ENCODE assay signal across 8 cellular contexts in genomic region chr11:75525433-75526191, GRCh38. TPM values are rescaled to one million over a fixed set of nuclear protein-coding genes. Genes with fewer than 3 reads are reported as not detected.
A peak's percentile ranks its signal among the peaks of the same experiment; 100 is the strongest.
DNase-seq lines count a peak whose midpoint lies in the region; ATAC-seq and TF ChIP-seq lines count a peak whose summit lies in the region.

Gene GDPD5, minus strand, starts transcription at chr11:75525941. Its CDS starts 48,206 bp downstream, at chr11:75477735.

- no peaks in the 10 kb centered on the region for H3K4me1 Mint-ChIP-seq in Calu3 (ENCODE audit: low read depth, unreplicated experiment)

- CTCF ChIA-PET in Calu3 (lab: Charles Lee) = no interaction called here

- WGBS in HUES64 = under 1% methylated on average over 99 of the region's 99 CpGs
- 0 to 1% methylated on average over 61 to 99 of the region's 99 CpGs for WGBS in esophagus, 2 donors

- H3K27ac ChIP-seq in HUES64 (ENCODE audit: low read depth, low read length) (no peak within 1 kb of the TSS; the same call in 1 of the 2 replicates), esophagus (ENCODE audit: low read depth in 2 of 2, low read length in 1 of 2) (no peak within 1 kb of the TSS), muscle layer of colon (ENCODE audit: low read depth, low read length) (peak within 1 kb of the TSS; percentile 14)

- intact Hi-C loops in Calu3 (cut with micrococcal nuclease; ENCODE audit: unreplicated experiment) = no loop called here

- H3K36me3 ChIP-seq in HUES64 (ENCODE audit: insufficient read depth, low read length) (no peaks in the 10 kb centered on the region), esophagus (ENCODE audit: control insufficient read depth in 2 of 2, insufficient read depth in 2 of 2, low read length in 1 of 2) (no peaks in the 10 kb centered on the region), muscle layer of colon (ENCODE audit: insufficient read depth, low read length) (no peaks in the 10 kb centered on the region)

- TF ChIP-seq CTCF in Calu3 (IDR thresholded peaks at IDR 0.05; ENCODE audit: unreplicated experiment) = peak; percentile 34

- peak; percentile 84 for DNase-seq in Calu3
- peak; percentile 99 for DNase-seq in OCI-M1 (lab: John Stamatoyannopoulos, UW)
- peak; percentile 80 for DNase-seq in activated T-cell treated with anti-CD3 and anti-CD28 coated beads for 24 hours (ENCODE audit: low read depth)
- peak; percentile 60 to 63 for DNase-seq in stimulated activated CD8-positive, alpha-beta memory T cell treated with anti-CD3 and anti-CD28 coated beads, Interleukin-7, amount 100 ng/mL, for 1 hour (ENCODE audit: low read depth in 2 of 2)

- peak within 1 kb of the TSS; percentile 69 for H3K4me3 ChIP-seq in HUES64 (ENCODE audit: low read length)
- peak within 1 kb of the TSS; percentile 44 to 68 for H3K4me3 ChIP-seq in esophagus (ENCODE audit: low read depth in 1 of 2, low read length in 2 of 2)
- peak within 1 kb of the TSS; percentile 45 to 56 for H3K4me3 ChIP-seq in muscle layer of colon (ENCODE audit: low read depth in 1 of 2, low read length in 2 of 2)

- H3K4me1 ChIP-seq in HUES64 (ENCODE audit: insufficient read depth, low read length) = peaks cover 3% of the 10 kb centered on the region; the same call in 1 of the 2 replicates
- peaks cover 0 to 4% of the 10 kb centered on the region in 2 donors for H3K4me1 ChIP-seq in esophagus (ENCODE audit: control insufficient read depth in 2 of 2, insufficient read depth in 2 of 2, low read length in 1 of 2)
- H3K4me1 ChIP-seq in muscle layer of colon (ENCODE audit: insufficient read depth, low read length) = peaks cover 13% of the 10 kb centered on the region

- BruUV-seq in Calu3 (replicated peaks; lab: Mats Ljungman, UMichigan) = no TSS peak

- H3K9me3 ChIP-seq in HUES64 (ENCODE audit: insufficient read depth, low read depth, low read length) (no peaks in the 10 kb centered on the region), esophagus (ENCODE audit: control insufficient read depth in 2 of 2, insufficient read depth in 1 of 2, low read depth in 1 of 2, low read length in 1 of 2) (no peaks in the 10 kb centered on the region), muscle layer of colon (ENCODE audit: low read length) (no peaks in the 10 kb centered on the region)

- peak within 1 kb of the TSS; percentile 61 for H3K9ac ChIP-seq in HUES64 (ENCODE audit: low read depth, low read length)
- peak within 1 kb of the TSS; percentile 21 for H3K9ac ChIP-seq in muscle layer of colon (ENCODE audit: low read length)

- ATAC-seq in GM21390 (IDR thresholded peaks at IDR 0.05; ENCODE audit: unreplicated experiment) = peak; percentile 76

- H3K9me3 Mint-ChIP-seq in Calu3 (ENCODE audit: low read depth, unreplicated experiment) = no peaks in the 10 kb centered on the region

- H3K27ac Mint-ChIP-seq in Calu3 (ENCODE audit: unreplicated experiment) = peak within 1 kb of the TSS; percentile 35

- peaks cover 10% of the 10 kb centered on the region for H3K36me3 Mint-ChIP-seq in Calu3 (ENCODE audit: insufficient read depth, unreplicated experiment)

- H3K27me3 Mint-ChIP-seq in Calu3 (ENCODE audit: unreplicated experiment) = peaks cover 57% of the 10 kb centered on the region

- H3K27me3 ChIP-seq in HUES64 (ENCODE audit: insufficient read depth, low read length) (peaks cover 32% of the 10 kb centered on the region), esophagus (ENCODE audit: control insufficient read depth in 1 of 2, insufficient read depth in 2 of 2, low read length in 2 of 2) (no peaks in the 10 kb centered on the region), muscle layer of colon (ENCODE audit: control insufficient read depth in 1 of 2, insufficient read depth in 2 of 2, low read length in 2 of 2) (peaks cover 0 to 8% of the 10 kb centered on the region in 2 donors)

- H3K4me3 Mint-ChIP-seq in Calu3 (ENCODE audit: low read depth, unreplicated experiment) = peak within 1 kb of the TSS; percentile 66

RNA-seq across cellular contexts. Expression of gene GDPD5, which starts in this region (rescaled TPM):
- 7.0 and 7.4 TPM in 2 replicates for total RNA-seq in Calu3 (2022)
- polyA plus RNA-seq in HUES64 (2013, experiment 1 of 2) = 6.2 TPM
- 5.5 TPM for polyA plus RNA-seq in HUES64 (2013, experiment 2 of 2)
- 1 to 10 TPM; 1.9 to 3.0 TPM for polyA plus RNA-seq in esophagus
